ENCODE assay signal across 13 cellular contexts in genomic region chr2:69645926-69646325, GRCh38. TPM values are rescaled to one million over a fixed set of nuclear protein-coding genes. Genes with fewer than 3 reads are reported as not detected.
DNase-seq lines count a peak whose midpoint lies in the region; ATAC-seq and TF ChIP-seq lines count a peak whose summit lies in the region.
"Had no signal": no experiment of that assay in that cellular context is flagged by ENCODE, and none has a peak within 500 bp of the region (broad histone marks: within the 10 kb centered on the region; RNA-seq: fewer than 3 reads in every experiment).

No MANE protein-coding gene starts in this region.

- H3K36me3 Mint-ChIP-seq in activated naive CD4-positive, alpha-beta T cell treated with anti-CD3 and anti-CD28 coated beads for 36 hours (ENCODE audit: low read depth): peaks cover 13% of the 10 kb centered on the region

- CTCF ChIA-PET in activated naive CD4-positive, alpha-beta T cell treated with anti-CD3 and anti-CD28 coated beads for 36 hours (lab: Charles Lee): interaction anchor here (0.7 to 4.6 kb wide), 14 partner anchors 8 to 86 kb away, joined by 3 to 27 read pairs (median 5); no protein-coding TSS in a partner anchor
- CTCF ChIA-PET in Panc1 (lab: Charles Lee): interaction anchor here (0.8 kb wide), 1 partner anchor 48 kb away, joined by 3 read pairs; no protein-coding TSS in a partner anchor

- no peak for ATAC-seq in Panc1
- ATAC-seq in thoracic aorta (ENCODE audit: insufficient number of reproducible peaks, low FRiP score, low read depth): no peak
- no peak for ATAC-seq in activated CD4-positive, CD25-positive, alpha-beta regulatory T cell treated with anti-CD3 and anti-CD28 coated beads, Interleukin-2, amount 50 U/mL, for 24 hours

- peak; percentile 44 for DNase-seq in activated naive CD4-positive, alpha-beta T cell treated with anti-CD3 and anti-CD28 coated beads for 36 hours
- no peak for DNase-seq in activated naive CD4-positive, alpha-beta T cell treated with Interleukin-2 at 50 U/mL for 16 hours
- no peak for DNase-seq in Panc1 (ENCODE audit: low read depth, low spot score)
- peak; percentile 60 for DNase-seq in central memory CD4-positive, alpha-beta T cell
- DNase-seq in thoracic aorta (ENCODE audit: low spot score): no peak
- DNase-seq in amniotic stem cell (lab: John Stamatoyannopoulos, UW): no peak
- DNase-seq in ecto neural progenitor cell (ENCODE audit: low spot score): no peak
- DNase-seq: adrenal gland, EL, glutamatergic neuron had no signal

- H3K27ac Mint-ChIP-seq in activated naive CD4-positive, alpha-beta T cell treated with anti-CD3 and anti-CD28 coated beads for 36 hours: peak overlapping the region; percentile 98
- H3K27ac Mint-ChIP-seq: progenitor cell of endocrine pancreas had no signal

- H3K27ac ChIP-seq in Panc1 (ENCODE audit: low read length) (peak overlapping the region; percentile 97), thoracic aorta (peak overlapping the region; percentile 96 to 97)
- H3K27ac ChIP-seq: suprapubic skin had no signal

- H3K9me3 Mint-ChIP-seq in activated naive CD4-positive, alpha-beta T cell treated with anti-CD3 and anti-CD28 coated beads for 36 hours: no peaks in the 10 kb centered on the region

- H3K27me3 Mint-ChIP-seq in activated naive CD4-positive, alpha-beta T cell treated with anti-CD3 and anti-CD28 coated beads for 36 hours (ENCODE audit: low read depth): no peaks in the 10 kb centered on the region
- H3K27me3 Mint-ChIP-seq: progenitor cell of endocrine pancreas had no signal

- TF ChIP-seq CTCF in Panc1 (IDR thresholded peaks at IDR 0.05) (no peak), thoracic aorta (IDR thresholded peaks at IDR 0.05) (no peak)

- peaks cover 41% of the 10 kb centered on the region for H3K4me1 Mint-ChIP-seq in activated naive CD4-positive, alpha-beta T cell treated with anti-CD3 and anti-CD28 coated beads for 36 hours (ENCODE audit: low read depth)

- peak overlapping the region; percentile 81 for H3K4me3 Mint-ChIP-seq in activated naive CD4-positive, alpha-beta T cell treated with anti-CD3 and anti-CD28 coated beads for 36 hours

- intact Hi-C loops in activated naive CD4-positive, alpha-beta T cell treated with anti-CD3 and anti-CD28 coated beads for 36 hours (cut with micrococcal nuclease): loop anchor here (1.0 to 2.0 kb wide), 7 partner anchors 29 to 497 kb away; partner anchors contain the start of genes GMCL1 and NFU1
- intact Hi-C loops in Panc1 (cut with micrococcal nuclease; ENCODE audit: unreplicated experiment): loop anchor here (10.0 kb wide), 1 partner anchor 69 kb away; no protein-coding TSS in a partner anchor

- POLR2A ChIA-PET in Panc1 (lab: Charles Lee): no interaction called here

- H3K9me3 ChIP-seq in Panc1 (ENCODE audit: control insufficient read depth, insufficient read depth, low read depth, low read length): no peaks in the 10 kb centered on the region
- H3K9me3 ChIP-seq in thoracic aorta: no peaks in the 10 kb centered on the region
- H3K9me3 ChIP-seq: adrenal gland, suprapubic skin had no signal

- no TSS peak for BruUV-seq in Panc1 (replicated peaks; lab: Mats Ljungman, UMichigan)

- H3K4me1 ChIP-seq in Panc1 (ENCODE audit: control insufficient read depth, insufficient read depth, low read length) (peaks cover 31% of the 10 kb centered on the region), thoracic aorta (ENCODE audit: control insufficient read depth in 1 of 2, low read depth in 2 of 2) (peaks cover 15 to 32% of the 10 kb centered on the region in 2 donors)

- in situ Hi-C loops in Panc1 (cut with HindIII; ENCODE audit: low pct_unique_long_range_greater_than_20kb, low sequenced_read_pairs): no loop called here

- H3K4me3 ChIP-seq in Panc1 (ENCODE audit: low read depth in 2 of 2, low read length in 2 of 2): no peak overlapping the region
- no peak overlapping the region for H3K4me3 ChIP-seq in thoracic aorta
- H3K4me3 ChIP-seq: adrenal gland, suprapubic skin had no signal

- no peaks in the 10 kb centered on the region for H3K36me3 ChIP-seq in Panc1 (ENCODE audit: control insufficient read depth, insufficient read depth, low read length)
- no peaks in the 10 kb centered on the region for H3K36me3 ChIP-seq in thoracic aorta
- H3K36me3 ChIP-seq: adrenal gland, suprapubic skin had no signal

- H3K27me3 ChIP-seq in Panc1 (ENCODE audit: control insufficient read depth, insufficient read depth, low read length) (no peaks in the 10 kb centered on the region), thoracic aorta (replicated peaks; ENCODE audit: insufficient read depth) (no peaks in the 10 kb centered on the region)
- H3K27me3 ChIP-seq: adrenal gland, suprapubic skin had no signal

RNA-seq across cellular contexts. Expression of gene AAK1, which starts 2.4 kb away (rescaled TPM):
- 10 to 100 TPM; 77.4 to 79.5 TPM for total RNA-seq in activated naive CD4-positive, alpha-beta T cell treated with anti-CD3 and anti-CD28 coated beads for 36 hours
- total RNA-seq in Panc1 (2021; ENCODE audit: unreplicated experiment): 123 TPM
- 35.2 TPM for polyA plus RNA-seq in Panc1 (2012; ENCODE audit: insufficient read length)
- total RNA-seq in thoracic aorta: 10 to 100 TPM; 55.2 to 77.9 TPM

Comparison
In these comparisons a context has a peak if more than half of its experiments do, and no peak if none do; other contexts are left out.
1. DNase-seq: peak in activated naive CD4-positive, alpha-beta T cell treated with anti-CD3 and anti-CD28 coated beads for 36 hours (single experiment) and central memory CD4-positive, alpha-beta T cell (single experiment); none in activated naive CD4-positive, alpha-beta T cell treated with Interleukin-2 at 50 U/mL for 16 hours (single experiment), Panc1 (single experiment), thoracic aorta (single experiment), amniotic stem cell (single experiment) and ecto neural progenitor cell (single experiment).